1 cellular context compared by ENCODE assay signal in genomic region chr12:123519151-123520001, GRCh38.
TF ChIP-seq lines count a peak whose summit lies in the region.

No MANE protein-coding gene starts in this region.

TF ChIP-seq in endothelial cell of umbilical vein, 7 proteins besides CTCF, POLR2A, EP300 and RAD21:
- no peak for TF ChIP-seq EZH2 (IDR thresholded peaks at IDR 0.05; ENCODE audit: borderline replicate concordance, low read depth, low read length, severe bottlenecking)
- TF ChIP-seq POLR2AphosphoS5 (IDR thresholded peaks at IDR 0.05; ENCODE audit: insufficient read depth, low read depth, low read length) = no peak
- TF ChIP-seq JUN (IDR thresholded peaks at IDR 0.05; ENCODE audit: borderline replicate concordance, insufficient read depth, insufficient read length, low read depth) = no peak
- no peak for TF ChIP-seq MAX (IDR thresholded peaks at IDR 0.05; ENCODE audit: insufficient read depth, insufficient read length)
- no peak for TF ChIP-seq FOS (IDR thresholded peaks at IDR 0.05; ENCODE audit: borderline replicate concordance, insufficient read depth, low read length)
- TF ChIP-seq MYC (IDR thresholded peaks at IDR 0.05; ENCODE audit: low read depth, low read length) = no peak
- no peak for TF ChIP-seq GATA2 (IDR thresholded peaks at IDR 0.05; ENCODE audit: insufficient read depth, insufficient read length, low read depth, low read length)
